Comparison of ENCODE assay signal across 30 cellular contexts in genomic region chr5:4044881-4045280, GRCh38.
"Had no signal": no experiment of that assay in that cellular context is flagged by ENCODE, and none has a peak within 500 bp of the region (broad histone marks: within the 10 kb centered on the region; RNA-seq: fewer than 3 reads in every experiment).

No MANE protein-coding gene starts in this region.

- H2AFZ ChIP-seq: PC-9 had no signal

- H3K36me3 ChIP-seq: SJSA1 had no signal

- H3K4me3 ChIP-seq: PC-9, SJSA1 had no signal

- ATAC-seq: Panc1 had no signal

- H3K4me2 ChIP-seq: KMS-11, PC-9, SK-N-SH had no signal

- DNase-seq: Karpas-422, MM.1S, MV-4-11, NCI-H1092, NCI-H1105, NCI-H1417 treated with DMSO at 0.1 percent for 48 hours, NCI-H1436 treated with DMSO at 0.1 percent for 48 hours, NCI-H1694 treated with DMSO at 0.1 percent for 48 hours, NCI-H187 treated with DMSO at 0.1 percent for 48 hours, NCI-H2029, NCI-H2081, NCI-H2171 treated with DMSO at 0.1 percent for 48 hours, NCI-H2227 treated with DMSO at 0.1 percent for 48 hours, NCI-H345, NCI-H446, NCI-H524, NCI-H526, NCI-H69, NCI-H748 treated with DMSO at 0.1 percent for 48 hours, NCI-H82, PC-9, Right ventricle myocardium superior, SHP77 treated with DMSO at 0.1 percent for 48 hours, SK-N-SH, SW 1271, T-helper 1 cell had no signal

- H3K9ac ChIP-seq: KMS-11, SK-N-SH had no signal

- H3K4me1 ChIP-seq: SJSA1 had no signal

- H3K9me3 ChIP-seq: SK-N-SH had no signal

- H3K27ac ChIP-seq: KMS-11, PC-9, RWPE1, SJSA1 had no signal

- H3K27me3 ChIP-seq: SJSA1 had no signal
